9 cellular contexts compared by ENCODE assay signal in genomic region chr4:152663203-152664066, GRCh38. TPM values are rescaled to one million over a fixed set of nuclear protein-coding genes. Genes with fewer than 3 reads are reported as not detected.
A peak's percentile ranks its signal among the peaks of the same experiment; 100 is the strongest.
DNase-seq lines count a peak whose midpoint lies in the region; ATAC-seq and TF ChIP-seq lines count a peak whose summit lies in the region.
"Had no signal": no experiment of that assay in that cellular context is flagged by ENCODE, and none has a peak within 500 bp of the region (broad histone marks: within the 10 kb centered on the region; RNA-seq: fewer than 3 reads in every experiment).

No MANE protein-coding gene starts in this region.

- in situ Hi-C loops in gastrocnemius medialis (cut with MboI; ENCODE audit: low sequenced_read_pairs in 4 of 4), result no loop called here

- no peak overlapping the region for H3K4me3 Mint-ChIP-seq in activated CD8-positive, alpha-beta T cell treated with anti-CD3 and anti-CD28 coated beads, Interleukin-2, amount 10 ng/mL, durations not matched to agents 7 days and 5 days
- no peak overlapping the region for H3K4me3 Mint-ChIP-seq in activated CD8-positive, alpha-beta T cell treated with anti-CD3 and anti-CD28 coated beads for 36 hours
- H3K4me3 Mint-ChIP-seq in T-helper 17 cell (peak overlapping the region; percentile 2), endothelial cell (ENCODE audit: unreplicated experiment) (no peak overlapping the region)

- H3K36me3 ChIP-seq in thyroid gland, result no peaks in the 10 kb centered on the region
- H3K36me3 ChIP-seq in gastrocnemius medialis, result no peaks in the 10 kb centered on the region

- H3K9me3 ChIP-seq in T-helper 17 cell (ENCODE audit: control insufficient read depth, low read length, poor library complexity, severe bottlenecking), result no peaks in the 10 kb centered on the region
- no peaks in the 10 kb centered on the region for H3K9me3 ChIP-seq in thyroid gland
- H3K9me3 ChIP-seq in gastrocnemius medialis, result no peaks in the 10 kb centered on the region

- peaks cover 26% of the 10 kb centered on the region for H3K4me1 Mint-ChIP-seq in activated CD8-positive, alpha-beta T cell treated with anti-CD3 and anti-CD28 coated beads, Interleukin-2, amount 10 ng/mL, durations not matched to agents 7 days and 5 days (ENCODE audit: low read depth)
- H3K4me1 Mint-ChIP-seq in activated CD8-positive, alpha-beta T cell treated with anti-CD3 and anti-CD28 coated beads for 36 hours (ENCODE audit: low read depth), result peaks cover 27% of the 10 kb centered on the region
- peaks cover 26% of the 10 kb centered on the region for H3K4me1 Mint-ChIP-seq in T-helper 17 cell
- no peaks in the 10 kb centered on the region for H3K4me1 Mint-ChIP-seq in endothelial cell (ENCODE audit: unreplicated experiment)

- intact Hi-C loops in activated CD8-positive, alpha-beta T cell treated with anti-CD3 and anti-CD28 coated beads for 36 hours (cut with micrococcal nuclease), result no loop called here
- intact Hi-C loops in thyroid gland (cut with DNase I) (no loop called here), gastrocnemius medialis (cut with DNase I; ENCODE audit: low total_unique reads) (no loop called here)

- WGBS in thyroid gland, 2 donors, result 62 to 70% methylated on average over 6 of the region's 6 CpGs

- no peak for ATAC-seq in activated CD8-positive, alpha-beta T cell treated with anti-CD3 and anti-CD28 coated beads, Interleukin-2, amount 10 ng/mL, durations not matched to agents 7 days and 5 days
- no peak for ATAC-seq in activated CD8-positive, alpha-beta T cell treated with anti-CD3 and anti-CD28 coated beads for 36 hours
- ATAC-seq in HG03095 (IDR thresholded peaks at IDR 0.05; ENCODE audit: unreplicated experiment) (peak; percentile 49), T-helper 17 cell (peak; percentile 69), SK-N-SH treated with all-trans-retinoic acid at 6 μM for 48 hours (no peak), gastrocnemius medialis (no peak)

- POLR2A ChIA-PET in activated CD8-positive, alpha-beta T cell treated with anti-CD3 and anti-CD28 coated beads, Interleukin-2, amount 10 ng/mL, durations not matched to agents 7 days and 5 days (lab: Charles Lee), result no interaction called here
- POLR2A ChIA-PET in activated CD8-positive, alpha-beta T cell treated with anti-CD3 and anti-CD28 coated beads for 36 hours (lab: Charles Lee), result interaction anchor here (1.9 kb wide), 1 partner anchor 16 kb away, joined by 4 read pairs; the partner anchor contains the start of gene TMEM154

- H3K27ac ChIP-seq in thyroid gland (no peak overlapping the region), gastrocnemius medialis (no peak overlapping the region)

- CTCF ChIA-PET in activated CD8-positive, alpha-beta T cell treated with anti-CD3 and anti-CD28 coated beads, Interleukin-2, amount 10 ng/mL, durations not matched to agents 7 days and 5 days (lab: Charles Lee), result interaction anchor here (1.2 to 1.3 kb wide), 2 partner anchors 14 to 15 kb away, joined by 3 read pairs; no protein-coding TSS in a partner anchor
- CTCF ChIA-PET in activated CD8-positive, alpha-beta T cell treated with anti-CD3 and anti-CD28 coated beads for 36 hours (lab: Charles Lee), result interaction anchor here (0.8 to 1.2 kb wide), 2 partner anchors 10 to 162 kb away, joined by 3 to 4 read pairs; no protein-coding TSS in a partner anchor

- H3K4me3 ChIP-seq in thyroid gland (replicated peaks in 1 of 3) (no peak overlapping the region), gastrocnemius medialis (no peak overlapping the region)

- no peaks in the 10 kb centered on the region for H3K4me1 ChIP-seq in thyroid gland
- no peaks in the 10 kb centered on the region for H3K4me1 ChIP-seq in gastrocnemius medialis

- TF ChIP-seq POLR2A in thyroid gland (IDR thresholded peaks at IDR 0.05) (no peak), gastrocnemius medialis (IDR thresholded peaks at IDR 0.05) (no peak)

- peaks cover 12% of the 10 kb centered on the region for H3K9me3 Mint-ChIP-seq in activated CD8-positive, alpha-beta T cell treated with anti-CD3 and anti-CD28 coated beads, Interleukin-2, amount 10 ng/mL, durations not matched to agents 7 days and 5 days (ENCODE audit: insufficient read depth)
- peaks cover 11% of the 10 kb centered on the region for H3K9me3 Mint-ChIP-seq in activated CD8-positive, alpha-beta T cell treated with anti-CD3 and anti-CD28 coated beads for 36 hours
- H3K9me3 Mint-ChIP-seq in endothelial cell (ENCODE audit: unreplicated experiment), result no peaks in the 10 kb centered on the region

- H3K27me3 Mint-ChIP-seq in activated CD8-positive, alpha-beta T cell treated with anti-CD3 and anti-CD28 coated beads, Interleukin-2, amount 10 ng/mL, durations not matched to agents 7 days and 5 days (ENCODE audit: low read depth), result no peaks in the 10 kb centered on the region
- no peaks in the 10 kb centered on the region for H3K27me3 Mint-ChIP-seq in activated CD8-positive, alpha-beta T cell treated with anti-CD3 and anti-CD28 coated beads for 36 hours
- H3K27me3 Mint-ChIP-seq in T-helper 17 cell, result no peaks in the 10 kb centered on the region
- no peaks in the 10 kb centered on the region for H3K27me3 Mint-ChIP-seq in endothelial cell (ENCODE audit: unreplicated experiment)

- H3K36me3 Mint-ChIP-seq in activated CD8-positive, alpha-beta T cell treated with anti-CD3 and anti-CD28 coated beads, Interleukin-2, amount 10 ng/mL, durations not matched to agents 7 days and 5 days (ENCODE audit: low read depth), result peaks cover 24% of the 10 kb centered on the region
- peaks cover 21% of the 10 kb centered on the region for H3K36me3 Mint-ChIP-seq in activated CD8-positive, alpha-beta T cell treated with anti-CD3 and anti-CD28 coated beads for 36 hours (ENCODE audit: low read depth)
- no peaks in the 10 kb centered on the region for H3K36me3 Mint-ChIP-seq in T-helper 17 cell (ENCODE audit: low read depth)
- no peaks in the 10 kb centered on the region for H3K36me3 Mint-ChIP-seq in endothelial cell (ENCODE audit: low read depth, unreplicated experiment)

- H3K27me3 ChIP-seq in thyroid gland (no peaks in the 10 kb centered on the region), gastrocnemius medialis (no peaks in the 10 kb centered on the region)

- H3K27ac Mint-ChIP-seq in activated CD8-positive, alpha-beta T cell treated with anti-CD3 and anti-CD28 coated beads, Interleukin-2, amount 10 ng/mL, durations not matched to agents 7 days and 5 days, result peak overlapping the region; percentile 5
- no peak overlapping the region for H3K27ac Mint-ChIP-seq in activated CD8-positive, alpha-beta T cell treated with anti-CD3 and anti-CD28 coated beads for 36 hours
- H3K27ac Mint-ChIP-seq in T-helper 17 cell (peak overlapping the region; percentile 0), endothelial cell (ENCODE audit: unreplicated experiment) (no peak overlapping the region)

- TF ChIP-seq CTCF in activated CD8-positive, alpha-beta T cell treated with anti-CD3 and anti-CD28 coated beads for 36 hours (IDR thresholded peaks at IDR 0.05), result no peak
- TF ChIP-seq CTCF in thyroid gland (IDR thresholded peaks at IDR 0.05) (no peak), gastrocnemius medialis (IDR thresholded peaks at IDR 0.05 in 4 of 5, conservative IDR thresholded peaks at IDR 0.05 in 1 of 5) (no peak), endothelial cell (IDR thresholded peaks at IDR 0.05; ENCODE audit: unreplicated experiment) (no peak)

- DNase-seq in activated CD8-positive, alpha-beta T cell treated with anti-CD3 and anti-CD28 coated beads, Interleukin-2, amount 10 ng/mL, durations not matched to agents 7 days and 5 days, result no peak
- no peak for DNase-seq in activated CD8-positive, alpha-beta T cell treated with anti-CD3 and anti-CD28 coated beads for 36 hours
- DNase-seq in T-helper 17 cell (no peak), thyroid gland (peak; percentile 20 to 60), gastrocnemius medialis (no peak), endothelial cell (ENCODE audit: low spot score) (no peak)
- DNase-seq: NCI-H1694 had no signal

TF ChIP-seq in SK-N-SH treated with all-trans-retinoic acid at 6 μM for 48 hours, 23 proteins besides CTCF, POLR2A, EP300 and RAD21:
- no peak for TF ChIP-seq PATZ1 (CRISPR knock-in tag; IDR thresholded peaks at IDR 0.05; ENCODE audit: borderline replicate concordance)

RNA-seq across cellular contexts. Expression of gene TMEM154, which starts 16.4 kb away (rescaled TPM):
- total RNA-seq in activated CD8-positive, alpha-beta T cell treated with anti-CD3 and anti-CD28 coated beads, Interleukin-2, amount 10 ng/mL, durations not matched to agents 7 days and 5 days, result 10 to 100 TPM; 20.0 to 22.2 TPM
- 10 to 100 TPM; 12.2 to 17.5 TPM for total RNA-seq in activated CD8-positive, alpha-beta T cell treated with anti-CD3 and anti-CD28 coated beads for 36 hours
- total RNA-seq in T-helper 17 cell (10 to 100 TPM; 25.1 to 25.2 TPM), thyroid gland (1 to 10 TPM in 1 of 4 donors, under 1 TPM in 3; 0.22 to 1.6 (median 0.42) TPM), gastrocnemius medialis (1 to 10 TPM in 2 of 4 donors, under 1 TPM in 2; 0.15 to 2.0 (median 0.70) TPM), endothelial cell (ENCODE audit: unreplicated experiment) (6.7 TPM)

Comparison
In these comparisons a context has a peak if more than half of its experiments do, and no peak if none do; other contexts are left out.
1. H3K27ac Mint-ChIP-seq: peak in activated CD8-positive, alpha-beta T cell treated with anti-CD3 and anti-CD28 coated beads, Interleukin-2, amount 10 ng/mL, durations not matched to agents 7 days and 5 days (single experiment) and T-helper 17 cell (single experiment); none in activated CD8-positive, alpha-beta T cell treated with anti-CD3 and anti-CD28 coated beads for 36 hours (single experiment) and endothelial cell (single experiment).
2. ATAC-seq: peak in HG03095 (single experiment) and T-helper 17 cell (single experiment); none in activated CD8-positive, alpha-beta T cell treated with anti-CD3 and anti-CD28 coated beads, Interleukin-2, amount 10 ng/mL, durations not matched to agents 7 days and 5 days (single experiment), activated CD8-positive, alpha-beta T cell treated with anti-CD3 and anti-CD28 coated beads for 36 hours (single experiment), SK-N-SH treated with all-trans-retinoic acid at 6 μM for 48 hours (single experiment) and gastrocnemius medialis (0 of 2).
3. DNase-seq: peak in thyroid gland (2 of 2); none in activated CD8-positive, alpha-beta T cell treated with anti-CD3 and anti-CD28 coated beads, Interleukin-2, amount 10 ng/mL, durations not matched to agents 7 days and 5 days (single experiment), activated CD8-positive, alpha-beta T cell treated with anti-CD3 and anti-CD28 coated beads for 36 hours (single experiment), T-helper 17 cell (0 of 3), gastrocnemius medialis (0 of 2) and endothelial cell (single experiment).